In the genomic region with DNA sequence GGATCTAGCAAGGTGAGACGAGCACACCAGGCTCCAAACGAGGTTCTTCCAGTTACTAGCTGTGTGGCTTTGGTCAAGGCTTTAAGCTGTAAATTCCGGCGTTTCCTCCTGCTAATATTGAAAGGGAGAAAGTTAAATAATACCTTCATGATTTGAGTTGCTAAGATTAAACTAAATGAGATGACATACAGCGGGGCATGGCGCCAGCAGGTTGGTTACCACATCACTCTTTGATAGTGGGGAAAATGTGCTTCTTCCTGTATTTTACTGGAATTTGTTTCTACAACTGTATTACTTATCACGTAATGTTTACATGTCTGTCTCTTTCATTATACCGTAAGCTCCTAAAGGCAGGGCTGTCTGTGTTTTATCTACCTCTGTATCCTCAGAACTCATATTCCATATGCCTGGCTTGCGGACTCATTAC, we compare ENCODE assay signal across 8 cellular contexts. TPM values are rescaled to one million over a fixed set of nuclear protein-coding genes. Genes with fewer than 3 reads are reported as not detected.
A peak's percentile ranks its signal among the peaks of the same experiment; 100 is the strongest.
DNase-seq lines count a peak whose midpoint lies in the region; ATAC-seq and TF ChIP-seq lines count a peak whose summit lies in the region.

No MANE protein-coding gene starts in this region.

- H3K27ac Mint-ChIP-seq in HFFc6 (peak overlapping the region; percentile 100), brain (peak overlapping the region; percentile 99 to 100 (median 100))

- H3K27me3 ChIP-seq in left lung: peaks cover 0 to 6% of the 10 kb centered on the region in 2 donors
- H3K27me3 ChIP-seq in tibial nerve: no peaks in the 10 kb centered on the region

- no peak for TF ChIP-seq EP300 in tibial nerve (IDR thresholded peaks at IDR 0.05)

- H3K36me3 ChIP-seq in left lung: peaks cover 0 to 17% of the 10 kb centered on the region in 2 donors
- peaks cover 0 to 19% (median 0%) of the 10 kb centered on the region in 3 donors for H3K36me3 ChIP-seq in tibial nerve

- 7 to 10% methylated on average over 9 of the region's 9 CpGs for WGBS in tibial nerve, 2 donors

- peaks cover 0 to 28% of the 10 kb centered on the region in 2 donors for H3K4me1 ChIP-seq in left lung
- peaks cover 0 to 23% (median 3%) of the 10 kb centered on the region in 4 donors for H3K4me1 ChIP-seq in tibial nerve

- TF ChIP-seq CTCF in HFFc6 (IDR thresholded peaks at IDR 0.05) (no peak), brain (conservative IDR thresholded peaks at IDR 0.05) (no peak), left lung (IDR thresholded peaks at IDR 0.05) (no peak), tibial nerve (IDR thresholded peaks at IDR 0.05) (no peak)

- H3K4me3 ChIP-seq in left lung (peak overlapping the region; percentile 86 to 90), tibial nerve (peak overlapping the region; percentile 67 to 97 (median 93))

- H3K9me3 ChIP-seq in left lung (no peaks in the 10 kb centered on the region), tibial nerve (no peaks in the 10 kb centered on the region)

- no peaks in the 10 kb centered on the region for H3K9me3 Mint-ChIP-seq in HFFc6
- H3K9me3 Mint-ChIP-seq in brain: peaks cover 0 to 7% (median 0%) of the 10 kb centered on the region in 5 experiments

- no peaks in the 10 kb centered on the region for H3K27me3 Mint-ChIP-seq in HFFc6 (ENCODE audit: insufficient read depth)
- H3K27me3 Mint-ChIP-seq in brain: peaks cover 11% of the 10 kb centered on the region

- no peak for TF ChIP-seq POLR2A in tibial nerve (IDR thresholded peaks at IDR 0.05)

- peak overlapping the region; percentile 99 for H3K4me3 Mint-ChIP-seq in HFFc6
- peak overlapping the region; percentile 95 to 99 (median 97) for H3K4me3 Mint-ChIP-seq in brain

- H3K36me3 Mint-ChIP-seq in HFFc6 (ENCODE audit: low read depth): peaks cover 16% of the 10 kb centered on the region; the same call in 1 of the 2 replicates
- H3K36me3 Mint-ChIP-seq in brain: peaks cover 20% of the 10 kb centered on the region

- DNase-seq in AML-193 (lab: John Stamatoyannopoulos, UW) (peak; percentile 43 to 48), HFFc6 (no peak), left lung (no peak), tibial nerve (ENCODE audit: low spot score in 2 of 2) (no peak), NCI-H82 (lab: John Stamatoyannopoulos, UW) (no peak), NCI-H446 (lab: John Stamatoyannopoulos, UW) (no peak)

- H3K27ac ChIP-seq in left lung: peak overlapping the region in 1 of 2 donors; percentile 93
- H3K27ac ChIP-seq in tibial nerve: peak overlapping the region in 2 of 4 donors; percentile 88 to 92

- H3K4me1 Mint-ChIP-seq in HFFc6 (ENCODE audit: low read depth) (peaks cover 54% of the 10 kb centered on the region), brain (peaks cover 62% of the 10 kb centered on the region)

- ATAC-seq in left lung (peak; percentile 19), HG02938 (IDR thresholded peaks at IDR 0.05; ENCODE audit: unreplicated experiment) (no peak)

- intact Hi-C loops in left lung (cut with DNase I): no loop called here

RNA-seq across cellular contexts. Expression of gene PPIL1, which starts 0.6 kb away (rescaled TPM):
- total RNA-seq in HFFc6 (2021; fragmentation: NEBNext Ultra II Directional; extraction: Animal tissue kit (Norgen Biotek cat#: 25700)): 10 to 100 TPM; 36.1 to 46.8 (median 39.6) TPM
- 36.9 TPM for polyA plus RNA-seq in brain (ENCODE audit: insufficient read depth, low read depth, low replicate concordance)
- total RNA-seq in left lung (10 to 100 TPM; 19.6 to 24.5 TPM), tibial nerve (10 to 100 TPM in 2 of 4 donors, 1 to 10 TPM in 2; 9.2 to 19.8 (median 13.0) TPM)

RNA-seq across cellular contexts. Expression of gene C6orf89, which starts 11.7 kb away (rescaled TPM):
- total RNA-seq in HFFc6 (2021; fragmentation: NEBNext Ultra II Directional; extraction: Animal tissue kit (Norgen Biotek cat#: 25700)): 10 to 100 TPM; 71.3 to 89.2 (median 80.8) TPM
- 72.4 TPM for polyA plus RNA-seq in brain (ENCODE audit: insufficient read depth, low read depth, low replicate concordance)
- total RNA-seq in left lung: 10 to 100 TPM; 53.3 to 59.6 TPM
- total RNA-seq in tibial nerve: 10 to 100 TPM; 41.1 to 57.9 (median 52.3) TPM

RNA-seq across cellular contexts. Expression of gene CPNE5, which starts 34.8 kb away (rescaled TPM):
- total RNA-seq in HFFc6 (2021; fragmentation: NEBNext Ultra II Directional; extraction: Animal tissue kit (Norgen Biotek cat#: 25700)): under 1 TPM in 4 of 6 experiments, not detected in 2; 0.12 to 0.37 (median 0.26) TPM
- polyA plus RNA-seq in brain (ENCODE audit: insufficient read depth, low read depth, low replicate concordance): 22.9 TPM
- total RNA-seq in left lung (1 to 10 TPM; 1.2 to 1.9 TPM), tibial nerve (1 to 10 TPM in 2 of 4 donors, under 1 TPM in 2; 0.39 to 3.0 (median 1.4) TPM)

Comparison
In these comparisons a context has a peak if more than half of its experiments do, and no peak if none do; other contexts are left out.
1. DNase-seq: peak in AML-193 (2 of 2); none in HFFc6 (single experiment), left lung (0 of 2), tibial nerve (0 of 2), NCI-H82 (single experiment) and NCI-H446 (0 of 2).